In the genomic region with DNA sequence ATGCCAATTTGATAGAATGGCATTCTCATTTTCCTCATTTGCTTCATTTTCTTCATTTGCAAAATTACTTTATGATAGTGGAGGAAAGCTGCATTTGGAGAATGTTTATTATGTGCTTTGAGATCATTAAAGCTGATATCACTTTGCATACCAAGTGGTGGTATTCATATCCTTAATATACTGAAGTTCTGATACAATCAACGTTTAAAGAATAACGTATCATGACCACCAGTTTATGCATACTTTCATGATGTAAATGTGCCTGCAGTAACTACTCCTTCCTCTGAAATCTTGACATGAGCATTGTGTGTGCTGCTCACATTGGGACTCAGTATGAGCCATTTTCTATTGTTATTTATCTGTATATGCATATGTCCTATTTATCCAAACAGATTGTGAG, we compare ENCODE assay signal across 1 cellular context.
TF ChIP-seq lines count a peak whose summit lies in the region.

No MANE protein-coding gene starts in this region.

TF ChIP-seq in IMR-90, 13 proteins besides CTCF, POLR2A, EP300 and RAD21:
- TF ChIP-seq CEBPB (IDR thresholded peaks at IDR 0.05; ENCODE audit: low read depth, low read length): no peak
- TF ChIP-seq MAFK (IDR thresholded peaks at IDR 0.05; ENCODE audit: low read depth, low read length): no peak
- TF ChIP-seq RCOR1 (IDR thresholded peaks at IDR 0.05; ENCODE audit: insufficient replicate concordance, low read length): no peak
- no peak for TF ChIP-seq NFE2L2 (IDR thresholded peaks at IDR 0.05; ENCODE audit: low read depth, low read length)
- no peak for TF ChIP-seq SMC3 (IDR thresholded peaks at IDR 0.05; ENCODE audit: low read depth, low read length)
- no peak for TF ChIP-seq MAZ (IDR thresholded peaks at IDR 0.05; ENCODE audit: borderline replicate concordance, low read depth, low read length)
- TF ChIP-seq, protein P1, sequence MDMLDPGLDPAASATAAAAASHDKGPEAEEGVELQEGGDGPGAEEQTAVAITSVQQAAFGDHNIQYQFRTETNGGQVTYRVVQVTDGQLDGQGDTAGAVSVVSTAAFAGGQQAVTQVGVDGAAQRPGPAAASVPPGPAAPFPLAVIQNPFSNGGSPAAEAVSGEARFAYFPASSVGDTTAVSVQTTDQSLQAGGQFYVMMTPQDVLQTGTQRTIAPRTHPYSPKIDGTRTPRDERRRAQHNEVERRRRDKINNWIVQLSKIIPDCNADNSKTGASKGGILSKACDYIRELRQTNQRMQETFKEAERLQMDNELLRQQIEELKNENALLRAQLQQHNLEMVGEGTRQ (IDR thresholded peaks at IDR 0.05; ENCODE audit: low read depth, low read length): no peak
- TF ChIP-seq RFX5 (IDR thresholded peaks at IDR 0.05; ENCODE audit: low read depth, low read length): no peak
- TF ChIP-seq BHLHE40 (IDR thresholded peaks at IDR 0.05; ENCODE audit: low read depth, low read length): no peak
- TF ChIP-seq, protein P2, sequence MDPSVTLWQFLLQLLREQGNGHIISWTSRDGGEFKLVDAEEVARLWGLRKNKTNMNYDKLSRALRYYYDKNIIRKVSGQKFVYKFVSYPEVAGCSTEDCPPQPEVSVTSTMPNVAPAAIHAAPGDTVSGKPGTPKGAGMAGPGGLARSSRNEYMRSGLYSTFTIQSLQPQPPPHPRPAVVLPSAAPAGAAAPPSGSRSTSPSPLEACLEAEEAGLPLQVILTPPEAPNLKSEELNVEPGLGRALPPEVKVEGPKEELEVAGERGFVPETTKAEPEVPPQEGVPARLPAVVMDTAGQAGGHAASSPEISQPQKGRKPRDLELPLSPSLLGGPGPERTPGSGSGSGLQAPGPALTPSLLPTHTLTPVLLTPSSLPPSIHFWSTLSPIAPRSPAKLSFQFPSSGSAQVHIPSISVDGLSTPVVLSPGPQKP (IDR thresholded peaks at IDR 0.05; ENCODE audit: borderline replicate concordance, low read depth, low read length): no peak
- TF ChIP-seq FOS (IDR thresholded peaks at IDR 0.05; ENCODE audit: low read depth, low read length): no peak
- TF ChIP-seq CHD1 (IDR thresholded peaks at IDR 0.05; ENCODE audit: low read depth, low read length): no peak
- TF ChIP-seq MXI1 (IDR thresholded peaks at IDR 0.05; ENCODE audit: borderline replicate concordance, low read depth, low read length): no peak
